21 cellular contexts compared by ENCODE assay signal in the genomic region with DNA sequence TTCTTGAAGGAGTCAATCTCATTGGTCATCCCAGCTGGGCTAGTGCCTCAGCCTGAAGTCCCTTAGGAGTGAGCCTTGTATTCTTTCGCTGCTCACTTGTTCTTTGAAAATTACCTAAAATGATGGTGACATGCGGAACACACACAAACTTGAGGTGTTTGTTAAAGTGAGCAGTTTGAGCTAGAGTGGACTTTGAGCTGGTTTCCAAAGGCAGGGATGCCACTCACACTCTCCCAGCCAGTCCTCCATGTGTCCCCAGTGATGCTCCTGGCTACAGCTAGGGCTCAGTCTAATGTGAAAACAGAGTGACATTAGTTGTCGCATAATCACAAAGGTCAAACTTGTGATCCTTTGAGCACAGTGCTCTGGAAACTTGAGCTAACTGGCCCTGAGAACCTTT.
A peak's percentile ranks its signal among the peaks of the same experiment; 100 is the strongest.
DNase-seq lines count a peak whose midpoint lies in the region; ATAC-seq and TF ChIP-seq lines count a peak whose summit lies in the region.
"Had no signal": no experiment of that assay in that cellular context is flagged by ENCODE, and none has a peak within 500 bp of the region (broad histone marks: within the 10 kb centered on the region; RNA-seq: fewer than 3 reads in every experiment).

No MANE protein-coding gene starts in this region.

- no peaks in the 10 kb centered on the region for H3K4me1 ChIP-seq in endodermal cell (ENCODE audit: control insufficient read depth, insufficient read depth, low read length)
- H3K4me1 ChIP-seq in right atrium auricular region, result peaks cover 0 to 25% of the 10 kb centered on the region in 2 donors
- no peaks in the 10 kb centered on the region for H3K4me1 ChIP-seq in mesodermal cell (ENCODE audit: control insufficient read depth, insufficient read depth, low read length, poor library complexity, severe bottlenecking)

- CTCF ChIA-PET in activated CD4-positive, alpha-beta T cell treated with anti-CD3 and anti-CD28 coated beads, Interleukin-2, amount 10 ng/mL, durations not matched to agents 7 days and 5 days (lab: Charles Lee), result interaction anchor here (1.0 to 1.4 kb wide), 3 partner anchors 9 to 24 kb away, joined by 3 to 4 read pairs (median 3); no protein-coding TSS in a partner anchor

- H3K27ac Mint-ChIP-seq in endodermal cell, result peak overlapping the region; percentile 13
- no peak overlapping the region for H3K27ac Mint-ChIP-seq in activated CD4-positive, alpha-beta T cell treated with anti-CD3 and anti-CD28 coated beads, Interleukin-2, amount 10 ng/mL, durations not matched to agents 7 days and 5 days
- H3K27ac Mint-ChIP-seq: B cell had no signal

- H3K9me3 ChIP-seq in endodermal cell (ENCODE audit: control insufficient read depth, low read length) (no peaks in the 10 kb centered on the region), right atrium auricular region (no peaks in the 10 kb centered on the region), mesodermal cell (ENCODE audit: control insufficient read depth, low read length) (no peaks in the 10 kb centered on the region)
- H3K9me3 ChIP-seq: MG63, SJSA1 had no signal

- peaks cover 2% of the 10 kb centered on the region for H3K4me1 Mint-ChIP-seq in endodermal cell
- H3K4me1 Mint-ChIP-seq in activated CD4-positive, alpha-beta T cell treated with anti-CD3 and anti-CD28 coated beads, Interleukin-2, amount 10 ng/mL, durations not matched to agents 7 days and 5 days, result peaks cover 11% of the 10 kb centered on the region

- H3K36me3 ChIP-seq in endodermal cell (ENCODE audit: control insufficient read depth, insufficient read depth, low read length) (no peaks in the 10 kb centered on the region), right atrium auricular region (no peaks in the 10 kb centered on the region), mesodermal cell (ENCODE audit: control insufficient read depth, insufficient read depth, low read length) (no peaks in the 10 kb centered on the region)
- H3K36me3 ChIP-seq: MG63 had no signal

- no peak overlapping the region for H3K4me3 Mint-ChIP-seq in endodermal cell
- no peak overlapping the region for H3K4me3 Mint-ChIP-seq in activated CD4-positive, alpha-beta T cell treated with anti-CD3 and anti-CD28 coated beads, Interleukin-2, amount 10 ng/mL, durations not matched to agents 7 days and 5 days
- H3K4me3 Mint-ChIP-seq: B cell, CD14-positive monocyte had no signal

- TF ChIP-seq CTCF in endodermal cell (conservative IDR thresholded peaks at IDR 0.05), result no peak
- TF ChIP-seq CTCF in right atrium auricular region (IDR thresholded peaks at IDR 0.05), result no peak

- no peak for ATAC-seq in GM19023 (IDR thresholded peaks at IDR 0.05; ENCODE audit: unreplicated experiment)
- ATAC-seq: HCT116 had no signal

- POLR2A ChIA-PET in activated CD4-positive, alpha-beta T cell treated with anti-CD3 and anti-CD28 coated beads, Interleukin-2, amount 10 ng/mL, durations not matched to agents 7 days and 5 days (lab: Charles Lee), result no interaction called here

- no peaks in the 10 kb centered on the region for H3K27me3 Mint-ChIP-seq in endodermal cell (ENCODE audit: insufficient read depth)
- H3K27me3 Mint-ChIP-seq in activated CD4-positive, alpha-beta T cell treated with anti-CD3 and anti-CD28 coated beads, Interleukin-2, amount 10 ng/mL, durations not matched to agents 7 days and 5 days, result no peaks in the 10 kb centered on the region
- H3K27me3 Mint-ChIP-seq: B cell had no signal

- H3K27ac ChIP-seq in endodermal cell (ENCODE audit: low read depth, low read length) (no peak overlapping the region), right atrium auricular region (peak overlapping the region; percentile 78 to 91), mesodermal cell (ENCODE audit: low read depth, low read length, severe bottlenecking) (peak overlapping the region; percentile 2)
- H3K27ac ChIP-seq: SJSA1 had no signal

- WGBS in endodermal cell (ENCODE audit: insufficient coverage in 1 of 2, insufficient read length in 1 of 2), 2 experiments, result 94 to 97% methylated on average over 3 of the region's 3 CpGs
- 98 to 100% methylated on average over 3 of the region's 3 CpGs for WGBS in mesodermal cell (ENCODE audit: insufficient coverage in 2 of 2), 2 experiments

- no peak overlapping the region for H3K9ac ChIP-seq in endodermal cell (ENCODE audit: extremely low read depth, low read length, poor library complexity, severe bottlenecking)

- H3K27me3 ChIP-seq in endodermal cell (ENCODE audit: control insufficient read depth, insufficient read depth, low read length, poor library complexity, severe bottlenecking), result no peaks in the 10 kb centered on the region
- H3K27me3 ChIP-seq in right atrium auricular region, result no peaks in the 10 kb centered on the region
- H3K27me3 ChIP-seq: MG63, SJSA1 had no signal

- H3K4me3 ChIP-seq in endodermal cell (ENCODE audit: low read length) (no peak overlapping the region), right atrium auricular region (no peak overlapping the region), mesodermal cell (ENCODE audit: extremely low read depth, insufficient read depth, low read length, poor library complexity, severe bottlenecking) (no peak overlapping the region)
- H3K4me3 ChIP-seq: MG63, SJSA1 had no signal

- peak; percentile 24 for DNase-seq in HuH-7 (ENCODE audit: low spot score)
- no peak for DNase-seq in endodermal cell
- no peak for DNase-seq in right atrium auricular region (ENCODE audit: low spot score)
- DNase-seq in AG08396 (ENCODE audit: low spot score), result no peak
- no peak for DNase-seq in activated CD4-positive, alpha-beta T cell treated with anti-CD3 and anti-CD28 coated beads, Interleukin-2, amount 10 ng/mL, durations not matched to agents 7 days and 5 days
- DNase-seq: DMS53; GDM1; MG63; NCI-H1048; NCI-H1417 treated with DMSO at 0.1 percent for 48 hours; NCI-H187; NCI-H2107; NCI-H510A treated with DMSO at 0.1 percent for 48 hours; NCI-H748 treated with DMSO at 0.1 percent for 48 hours; NK-92 treated with Interleukin-12 subunit alpha and Interleukin-12 subunit beta, amount 100 ng/mL, for 24 hours had no signal

- H3K9me3 Mint-ChIP-seq in endodermal cell, result no peaks in the 10 kb centered on the region
- no peaks in the 10 kb centered on the region for H3K9me3 Mint-ChIP-seq in activated CD4-positive, alpha-beta T cell treated with anti-CD3 and anti-CD28 coated beads, Interleukin-2, amount 10 ng/mL, durations not matched to agents 7 days and 5 days
- H3K9me3 Mint-ChIP-seq: CD14-positive monocyte had no signal

- H3K36me3 Mint-ChIP-seq in endodermal cell (ENCODE audit: low read depth), result no peaks in the 10 kb centered on the region
- peaks cover 21% of the 10 kb centered on the region for H3K36me3 Mint-ChIP-seq in activated CD4-positive, alpha-beta T cell treated with anti-CD3 and anti-CD28 coated beads, Interleukin-2, amount 10 ng/mL, durations not matched to agents 7 days and 5 days (ENCODE audit: low read depth)
